ENCODE assay signal across 1 cellular context in genomic region chr4:87525636-87526035, GRCh38.
TF ChIP-seq lines count a peak whose summit lies in the region.

No MANE protein-coding gene starts in this region.

TF ChIP-seq in H1, 55 proteins besides CTCF, POLR2A, EP300 and RAD21 (continued from another document):
- TF ChIP-seq, protein P1, sequence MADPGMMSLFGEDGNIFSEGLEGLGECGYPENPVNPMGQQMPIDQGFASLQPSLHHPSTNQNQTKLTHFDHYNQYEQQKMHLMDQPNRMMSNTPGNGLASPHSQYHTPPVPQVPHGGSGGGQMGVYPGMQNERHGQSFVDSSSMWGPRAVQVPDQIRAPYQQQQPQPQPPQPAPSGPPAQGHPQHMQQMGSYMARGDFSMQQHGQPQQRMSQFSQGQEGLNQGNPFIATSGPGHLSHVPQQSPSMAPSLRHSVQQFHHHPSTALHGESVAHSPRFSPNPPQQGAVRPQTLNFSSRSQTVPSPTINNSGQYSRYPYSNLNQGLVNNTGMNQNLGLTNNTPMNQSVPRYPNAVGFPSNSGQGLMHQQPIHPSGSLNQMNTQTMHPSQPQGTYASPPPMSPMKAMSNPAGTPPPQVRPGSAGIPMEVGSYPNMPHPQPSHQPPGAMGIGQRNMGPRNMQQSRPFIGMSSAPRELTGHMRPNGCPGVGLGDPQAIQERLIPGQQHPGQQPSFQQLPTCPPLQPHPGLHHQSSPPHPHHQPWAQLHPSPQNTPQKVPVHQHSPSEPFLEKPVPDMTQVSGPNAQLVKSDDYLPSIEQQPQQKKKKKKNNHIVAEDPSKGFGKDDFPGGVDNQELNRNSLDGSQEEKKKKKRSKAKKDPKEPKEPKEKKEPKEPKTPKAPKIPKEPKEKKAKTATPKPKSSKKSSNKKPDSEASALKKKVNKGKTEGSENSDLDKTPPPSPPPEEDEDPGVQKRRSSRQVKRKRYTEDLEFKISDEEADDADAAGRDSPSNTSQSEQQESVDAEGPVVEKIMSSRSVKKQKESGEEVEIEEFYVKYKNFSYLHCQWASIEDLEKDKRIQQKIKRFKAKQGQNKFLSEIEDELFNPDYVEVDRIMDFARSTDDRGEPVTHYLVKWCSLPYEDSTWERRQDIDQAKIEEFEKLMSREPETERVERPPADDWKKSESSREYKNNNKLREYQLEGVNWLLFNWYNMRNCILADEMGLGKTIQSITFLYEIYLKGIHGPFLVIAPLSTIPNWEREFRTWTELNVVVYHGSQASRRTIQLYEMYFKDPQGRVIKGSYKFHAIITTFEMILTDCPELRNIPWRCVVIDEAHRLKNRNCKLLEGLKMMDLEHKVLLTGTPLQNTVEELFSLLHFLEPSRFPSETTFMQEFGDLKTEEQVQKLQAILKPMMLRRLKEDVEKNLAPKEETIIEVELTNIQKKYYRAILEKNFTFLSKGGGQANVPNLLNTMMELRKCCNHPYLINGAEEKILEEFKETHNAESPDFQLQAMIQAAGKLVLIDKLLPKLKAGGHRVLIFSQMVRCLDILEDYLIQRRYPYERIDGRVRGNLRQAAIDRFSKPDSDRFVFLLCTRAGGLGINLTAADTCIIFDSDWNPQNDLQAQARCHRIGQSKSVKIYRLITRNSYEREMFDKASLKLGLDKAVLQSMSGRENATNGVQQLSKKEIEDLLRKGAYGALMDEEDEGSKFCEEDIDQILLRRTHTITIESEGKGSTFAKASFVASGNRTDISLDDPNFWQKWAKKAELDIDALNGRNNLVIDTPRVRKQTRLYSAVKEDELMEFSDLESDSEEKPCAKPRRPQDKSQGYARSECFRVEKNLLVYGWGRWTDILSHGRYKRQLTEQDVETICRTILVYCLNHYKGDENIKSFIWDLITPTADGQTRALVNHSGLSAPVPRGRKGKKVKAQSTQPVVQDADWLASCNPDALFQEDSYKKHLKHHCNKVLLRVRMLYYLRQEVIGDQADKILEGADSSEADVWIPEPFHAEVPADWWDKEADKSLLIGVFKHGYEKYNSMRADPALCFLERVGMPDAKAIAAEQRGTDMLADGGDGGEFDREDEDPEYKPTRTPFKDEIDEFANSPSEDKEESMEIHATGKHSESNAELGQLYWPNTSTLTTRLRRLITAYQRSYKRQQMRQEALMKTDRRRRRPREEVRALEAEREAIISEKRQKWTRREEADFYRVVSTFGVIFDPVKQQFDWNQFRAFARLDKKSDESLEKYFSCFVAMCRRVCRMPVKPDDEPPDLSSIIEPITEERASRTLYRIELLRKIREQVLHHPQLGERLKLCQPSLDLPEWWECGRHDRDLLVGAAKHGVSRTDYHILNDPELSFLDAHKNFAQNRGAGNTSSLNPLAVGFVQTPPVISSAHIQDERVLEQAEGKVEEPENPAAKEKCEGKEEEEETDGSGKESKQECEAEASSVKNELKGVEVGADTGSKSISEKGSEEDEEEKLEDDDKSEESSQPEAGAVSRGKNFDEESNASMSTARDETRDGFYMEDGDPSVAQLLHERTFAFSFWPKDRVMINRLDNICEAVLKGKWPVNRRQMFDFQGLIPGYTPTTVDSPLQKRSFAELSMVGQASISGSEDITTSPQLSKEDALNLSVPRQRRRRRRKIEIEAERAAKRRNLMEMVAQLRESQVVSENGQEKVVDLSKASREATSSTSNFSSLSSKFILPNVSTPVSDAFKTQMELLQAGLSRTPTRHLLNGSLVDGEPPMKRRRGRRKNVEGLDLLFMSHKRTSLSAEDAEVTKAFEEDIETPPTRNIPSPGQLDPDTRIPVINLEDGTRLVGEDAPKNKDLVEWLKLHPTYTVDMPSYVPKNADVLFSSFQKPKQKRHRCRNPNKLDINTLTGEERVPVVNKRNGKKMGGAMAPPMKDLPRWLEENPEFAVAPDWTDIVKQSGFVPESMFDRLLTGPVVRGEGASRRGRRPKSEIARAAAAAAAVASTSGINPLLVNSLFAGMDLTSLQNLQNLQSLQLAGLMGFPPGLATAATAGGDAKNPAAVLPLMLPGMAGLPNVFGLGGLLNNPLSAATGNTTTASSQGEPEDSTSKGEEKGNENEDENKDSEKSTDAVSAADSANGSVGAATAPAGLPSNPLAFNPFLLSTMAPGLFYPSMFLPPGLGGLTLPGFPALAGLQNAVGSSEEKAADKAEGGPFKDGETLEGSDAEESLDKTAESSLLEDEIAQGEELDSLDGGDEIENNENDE (IDR thresholded peaks at IDR 0.05; ENCODE audit: insufficient replicate concordance, low read length): no peak
- TF ChIP-seq EGR1 (IDR thresholded peaks at IDR 0.05; ENCODE audit: borderline replicate concordance, low read depth, low read length) (no peak), SUZ12 (IDR thresholded peaks at IDR 0.05; ENCODE audit: low read length) (no peak), SP2 (IDR thresholded peaks at IDR 0.05; ENCODE audit: low read length) (no peak), SAP30 (IDR thresholded peaks at IDR 0.05; ENCODE audit: insufficient read depth, insufficient replicate concordance, low read length) (no peak), TAF1 (IDR thresholded peaks at IDR 0.05; ENCODE audit: low read depth, low read length) (no peak), E2F6 (IDR thresholded peaks at IDR 0.05) (no peak)
- TF ChIP-seq, protein P2, sequence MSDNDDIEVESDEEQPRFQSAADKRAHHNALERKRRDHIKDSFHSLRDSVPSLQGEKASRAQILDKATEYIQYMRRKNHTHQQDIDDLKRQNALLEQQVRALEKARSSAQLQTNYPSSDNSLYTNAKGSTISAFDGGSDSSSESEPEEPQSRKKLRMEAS (IDR thresholded peaks at IDR 0.05): no peak
